ENCODE assay signal across 1 cellular context in the genomic region with DNA sequence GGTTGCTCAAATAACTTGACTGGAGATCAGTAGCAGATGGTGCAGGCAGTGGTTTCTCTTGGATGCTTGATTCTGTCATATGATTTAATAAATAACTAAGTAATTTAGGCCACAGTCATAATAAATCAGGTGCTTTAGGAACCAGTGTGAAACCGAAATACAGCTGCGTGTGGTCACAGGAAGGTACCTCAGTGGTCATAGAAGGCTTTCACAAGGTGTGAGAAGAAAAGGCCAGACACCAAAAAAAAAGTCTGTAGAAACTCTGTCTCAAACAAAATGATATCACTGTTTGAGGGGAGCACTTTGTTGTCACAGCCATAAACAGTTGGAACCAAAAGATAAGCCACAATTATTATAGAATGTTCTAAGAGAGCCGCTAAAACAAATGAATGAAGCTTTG.
TF ChIP-seq lines count a peak whose summit lies in the region.

No MANE protein-coding gene starts in this region.

TF ChIP-seq in K562, 482 proteins besides CTCF, POLR2A, EP300 and RAD21 (continued from another document):
- TF ChIP-seq, protein P1, sequence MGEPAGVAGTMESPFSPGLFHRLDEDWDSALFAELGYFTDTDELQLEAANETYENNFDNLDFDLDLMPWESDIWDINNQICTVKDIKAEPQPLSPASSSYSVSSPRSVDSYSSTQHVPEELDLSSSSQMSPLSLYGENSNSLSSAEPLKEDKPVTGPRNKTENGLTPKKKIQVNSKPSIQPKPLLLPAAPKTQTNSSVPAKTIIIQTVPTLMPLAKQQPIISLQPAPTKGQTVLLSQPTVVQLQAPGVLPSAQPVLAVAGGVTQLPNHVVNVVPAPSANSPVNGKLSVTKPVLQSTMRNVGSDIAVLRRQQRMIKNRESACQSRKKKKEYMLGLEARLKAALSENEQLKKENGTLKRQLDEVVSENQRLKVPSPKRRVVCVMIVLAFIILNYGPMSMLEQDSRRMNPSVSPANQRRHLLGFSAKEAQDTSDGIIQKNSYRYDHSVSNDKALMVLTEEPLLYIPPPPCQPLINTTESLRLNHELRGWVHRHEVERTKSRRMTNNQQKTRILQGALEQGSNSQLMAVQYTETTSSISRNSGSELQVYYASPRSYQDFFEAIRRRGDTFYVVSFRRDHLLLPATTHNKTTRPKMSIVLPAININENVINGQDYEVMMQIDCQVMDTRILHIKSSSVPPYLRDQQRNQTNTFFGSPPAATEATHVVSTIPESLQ (CRISPR knock-in tag; IDR thresholded peaks at IDR 0.05): no peak
- TF ChIP-seq FOXK1 (CRISPR knock-in tag; IDR thresholded peaks at IDR 0.05; ENCODE audit: borderline replicate concordance) (no peak), TCF3 (CRISPR knock-in tag; IDR thresholded peaks at IDR 0.05) (peak; percentile 48; the same call in 1 of the 2 replicates)
